In genomic region chr21:14987370-14988170, GRCh38 we compare ENCODE assay signal across 17 cellular contexts.
"Had no signal": no experiment of that assay in that cellular context is flagged by ENCODE, and none has a peak within 500 bp of the region (broad histone marks: within the 10 kb centered on the region; RNA-seq: fewer than 3 reads in every experiment).

No MANE protein-coding gene starts in this region.

- FAIRE-seq: colon had no signal

- H3K4me1 ChIP-seq: upper lobe of right lung had no signal

- H3K4me3 ChIP-seq: adrenal gland, esophagus squamous epithelium, sigmoid colon, SK-N-MC, stomach, thoracic aorta, upper lobe of right lung had no signal

- H3K27me3 ChIP-seq: adrenal gland, esophagus squamous epithelium, sigmoid colon, stomach, upper lobe of right lung had no signal

- DNase-seq: activated CD4-positive, alpha-beta memory T cell treated with anti-CD3 and anti-CD28 coated beads for 36 hours; activated CD4-positive, alpha-beta T cell treated with anti-CD3 and anti-CD28 coated beads for 36 hours; activated T-cell treated with anti-CD3 and anti-CD28 coated beads, Interleukin-2, amount 50 U/mL, for 24 hours; adrenal gland; esophagus squamous epithelium; glutamatergic neuron; mammary epithelial cell; sigmoid colon; stimulated activated CD4-positive, alpha-beta T cell treated with anti-CD3 and anti-CD28 coated beads, Interleukin-12 subunit alpha, Interleukin-12 subunit beta, amount 100 ng/mL, for 4 hours; stimulated activated CD4-positive, alpha-beta T cell treated with anti-CD3 and anti-CD28 coated beads, Interleukin-2, amount 100 ng/mL, for 24 hours; stomach; T-helper 1 cell; upper lobe of right lung had no signal

- H3K27ac ChIP-seq: adrenal gland, esophagus squamous epithelium, sigmoid colon, SK-N-MC, stomach, thoracic aorta, upper lobe of right lung, VCaP had no signal

- H3K9me3 ChIP-seq: adrenal gland, esophagus squamous epithelium, sigmoid colon, stomach, thoracic aorta, upper lobe of right lung had no signal

- H3K36me3 ChIP-seq: adrenal gland, sigmoid colon, thoracic aorta had no signal
